ENCODE assay signal across 1 cellular context in the genomic region with DNA sequence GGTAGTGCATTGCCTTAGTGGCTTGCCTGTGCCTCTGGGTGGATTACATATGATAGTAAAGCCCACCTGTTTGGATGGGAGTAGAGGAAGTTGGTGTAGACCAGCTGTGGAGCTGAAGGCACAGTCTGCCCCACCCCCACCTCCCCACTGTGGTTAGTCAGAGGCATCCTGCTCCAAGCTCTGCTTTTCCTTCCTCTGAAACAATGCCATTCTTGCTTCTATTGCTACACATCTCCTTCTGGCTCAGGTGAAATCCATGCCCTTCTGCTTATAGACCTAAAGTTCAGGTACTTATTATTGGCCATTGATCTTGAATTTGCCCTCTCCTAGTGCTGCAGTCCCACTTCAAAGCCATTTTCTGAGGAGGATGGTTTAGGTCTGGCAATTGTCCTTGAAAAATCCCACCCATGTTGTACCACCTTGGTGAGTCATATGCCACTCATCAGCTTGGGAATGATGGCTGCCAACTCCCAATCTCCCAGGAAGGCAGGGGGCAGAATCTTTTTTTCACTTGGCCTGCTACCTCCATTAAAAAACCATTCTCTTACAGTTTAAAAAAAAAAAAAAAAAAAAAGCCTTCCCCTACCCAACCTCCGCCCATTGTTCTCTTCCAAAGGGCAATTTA.
TF ChIP-seq lines count a peak whose summit lies in the region.

No MANE protein-coding gene starts in this region.

TF ChIP-seq in endothelial cell of umbilical vein, 7 proteins besides CTCF, POLR2A, EP300 and RAD21:
- TF ChIP-seq JUN (IDR thresholded peaks at IDR 0.05; ENCODE audit: borderline replicate concordance, insufficient read depth, insufficient read length, low read depth): no peak
- TF ChIP-seq, protein P1, sequence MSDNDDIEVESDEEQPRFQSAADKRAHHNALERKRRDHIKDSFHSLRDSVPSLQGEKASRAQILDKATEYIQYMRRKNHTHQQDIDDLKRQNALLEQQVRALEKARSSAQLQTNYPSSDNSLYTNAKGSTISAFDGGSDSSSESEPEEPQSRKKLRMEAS (IDR thresholded peaks at IDR 0.05; ENCODE audit: insufficient read depth, insufficient read length): no peak
- no peak for TF ChIP-seq EZH2 (IDR thresholded peaks at IDR 0.05; ENCODE audit: borderline replicate concordance, low read depth, low read length, severe bottlenecking)
- TF ChIP-seq MYC (IDR thresholded peaks at IDR 0.05; ENCODE audit: low read depth, low read length): no peak
- peak; percentile 64 for TF ChIP-seq FOS (IDR thresholded peaks at IDR 0.05; ENCODE audit: borderline replicate concordance, insufficient read depth, low read length)
- TF ChIP-seq GATA2 (IDR thresholded peaks at IDR 0.05; ENCODE audit: insufficient read depth, insufficient read length, low read depth, low read length): no peak
